Comparison of ENCODE assay signal across 8 cellular contexts in the genomic region with DNA sequence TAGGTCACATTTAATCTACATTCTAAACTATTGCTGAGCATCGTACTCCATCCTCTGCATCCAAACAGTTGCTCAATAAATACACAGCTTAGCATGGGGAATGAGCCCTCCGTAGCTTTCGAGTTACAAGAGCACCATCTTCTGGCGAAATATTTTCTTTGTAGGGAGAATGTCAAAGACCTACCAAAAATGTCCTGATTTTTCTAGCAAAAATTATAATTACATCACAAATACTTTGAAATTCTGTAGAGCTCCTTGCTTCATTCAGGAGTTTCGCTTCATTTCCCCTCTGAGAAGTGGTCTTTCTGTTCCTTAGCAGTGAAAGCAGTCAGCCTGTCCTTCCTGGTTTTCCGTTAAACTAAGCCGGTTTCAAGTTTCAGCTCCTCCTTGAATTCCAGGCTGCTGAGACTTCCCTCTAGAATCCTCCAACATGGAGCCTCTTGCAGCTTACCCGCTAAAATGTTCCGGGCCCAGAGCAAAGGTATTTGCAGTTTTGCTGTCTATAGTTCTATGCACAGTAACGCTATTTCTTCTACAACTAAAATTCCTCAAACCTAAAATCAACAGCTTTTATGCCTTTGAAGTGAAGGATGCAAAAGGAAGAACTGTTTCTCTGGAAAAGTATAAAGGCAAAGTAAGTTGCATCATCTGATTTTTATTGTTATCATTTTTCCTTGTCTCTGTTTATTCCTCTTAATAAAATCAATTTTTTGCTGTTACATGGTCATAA. TPM values are rescaled to one million over a fixed set of nuclear protein-coding genes. Genes with fewer than 3 reads are reported as not detected.
DNase-seq lines count a peak whose midpoint lies in the region; ATAC-seq, FAIRE-seq and TF ChIP-seq lines count a peak whose summit lies in the region.

A gene with protein sequence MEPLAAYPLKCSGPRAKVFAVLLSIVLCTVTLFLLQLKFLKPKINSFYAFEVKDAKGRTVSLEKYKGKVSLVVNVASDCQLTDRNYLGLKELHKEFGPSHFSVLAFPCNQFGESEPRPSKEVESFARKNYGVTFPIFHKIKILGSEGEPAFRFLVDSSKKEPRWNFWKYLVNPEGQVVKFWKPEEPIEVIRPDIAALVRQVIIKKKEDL (plus strand): TSS at position 409 of the 730 bp plus-strand sequence. CDS start 22 bp downstream, at position 431.

- no peaks in the 10 kb centered on the region for H3K4me1 ChIP-seq in HUES6 (ENCODE audit: control insufficient read depth, insufficient read depth, low read length)
- H3K4me1 ChIP-seq in SJSA1 (replicated peaks): peaks cover 14% of the 10 kb centered on the region
- no peaks in the 10 kb centered on the region for H3K4me1 ChIP-seq in mucosa of stomach (ENCODE audit: control insufficient read depth, insufficient read depth, low read length)

- H3K9me3 ChIP-seq in HUES6 (ENCODE audit: control insufficient read depth, insufficient read depth, low read depth, low read length): no peaks in the 10 kb centered on the region
- no peaks in the 10 kb centered on the region for H3K9me3 ChIP-seq in SJSA1 (replicated peaks)
- no peaks in the 10 kb centered on the region for H3K9me3 ChIP-seq in mucosa of stomach (ENCODE audit: control insufficient read depth, low read length)

- H3K27ac ChIP-seq in HUES6 (ENCODE audit: low read depth, low read length) (peak within 1 kb of the TSS; percentile 82), SJSA1 (peak within 1 kb of the TSS; percentile 95)

- TF ChIP-seq CTCF in D721Med (IDR thresholded peaks at IDR 0.05; ENCODE audit: insufficient read depth, missing control alignments): peak; percentile 71

- H3K27me3 ChIP-seq in HUES6 (ENCODE audit: control insufficient read depth, insufficient read depth, low read length): no peaks in the 10 kb centered on the region
- no peaks in the 10 kb centered on the region for H3K27me3 ChIP-seq in SJSA1 (replicated peaks)
- H3K27me3 ChIP-seq in mucosa of stomach (ENCODE audit: control insufficient read depth, insufficient read depth, low read length): peaks cover 3% of the 10 kb centered on the region

- DNase-seq in D721Med (ENCODE audit: insufficient read length, low spot score) (no peak), SJSA1 (ENCODE audit: low read depth in 1 of 2, low spot score in 2 of 2) (peak; percentile 70 to 90), erythroblast (lab: John Stamatoyannopoulos, UW) (peak; percentile 13 to 32)
- no peak for DNase-seq in activated CD4-positive, alpha-beta T cell treated with anti-CD3 and anti-CD28 coated beads, Interleukin-2, amount 50 U/mL, for 4 hours

- no peak for FAIRE-seq in D721Med (lab: Jason Lieb, UNC)

- H3K9ac ChIP-seq in HUES6 (ENCODE audit: low read length) (peak within 1 kb of the TSS; percentile 84), mucosa of stomach (ENCODE audit: low read length) (no peak within 1 kb of the TSS)

- H3K36me3 ChIP-seq in HUES6 (ENCODE audit: control insufficient read depth, insufficient read depth, low read length): peaks cover 28% of the 10 kb centered on the region
- H3K36me3 ChIP-seq in SJSA1: peaks cover 33% of the 10 kb centered on the region
- H3K36me3 ChIP-seq in mucosa of stomach (ENCODE audit: control insufficient read depth, insufficient read depth, low read length): no peaks in the 10 kb centered on the region

- ATAC-seq in HG03108 (IDR thresholded peaks at IDR 0.05; ENCODE audit: unreplicated experiment): no peak
- ATAC-seq in GM19351 (IDR thresholded peaks at IDR 0.05; ENCODE audit: unreplicated experiment): no peak

- no peak for TF ChIP-seq POLR2A in erythroblast (IDR thresholded peaks at IDR 0.05; ENCODE audit: low read length)

- H3K4me3 ChIP-seq in HUES6 (ENCODE audit: low read depth, low read length) (peak within 1 kb of the TSS; percentile 79), SJSA1 (peak within 1 kb of the TSS; percentile 45), mucosa of stomach (ENCODE audit: low read length) (peak within 1 kb of the TSS; percentile 37)

RNA-seq across cellular contexts. Expression of the gene that starts here (rescaled TPM):
- 111 and 136 TPM in 2 replicates for total RNA-seq in SJSA1 (2014; rRNA removed; shearing (Covaris generic))

Comparison
In these comparisons a context has a peak if more than half of its experiments do, and no peak if none do; other contexts are left out.
1. DNase-seq: peak in SJSA1 (2 of 2) and erythroblast (2 of 2); none in D721Med (single experiment) and activated CD4-positive, alpha-beta T cell treated with anti-CD3 and anti-CD28 coated beads, Interleukin-2, amount 50 U/mL, for 4 hours (0 of 2).
2. Peak in every context shown above with its lines, with median percentiles within 50 percentile points of each other: H3K4me3 ChIP-seq.